ENCODE assay signal across 20 cellular contexts in genomic region chr5:106780355-106780754, GRCh38.
DNase-seq lines count a peak whose midpoint lies in the region; ATAC-seq and TF ChIP-seq lines count a peak whose summit lies in the region.
"Had no signal": no experiment of that assay in that cellular context is flagged by ENCODE, and none has a peak within 500 bp of the region (broad histone marks: within the 10 kb centered on the region; RNA-seq: fewer than 3 reads in every experiment).

No MANE protein-coding gene starts in this region.

- CTCF ChIA-PET in naive thymus-derived CD4-positive, alpha-beta T cell (lab: Charles Lee): no interaction called here

- H3K18ac ChIP-seq in trophoblast cell (ENCODE audit: low read length): no peak overlapping the region

- no CpG with 5 or more reads among the region's 2 CpGs for WGBS in trophoblast cell (ENCODE audit: extremely low coverage, insufficient coverage, insufficient read length)
- 79 to 82% methylated on average over 2 of the region's 2 CpGs for WGBS in body of pancreas, 2 donors

- no peak overlapping the region for H3K4ac ChIP-seq in trophoblast cell (ENCODE audit: low read depth, low read length)

- no peak overlapping the region for H2AFZ ChIP-seq in trophoblast cell (ENCODE audit: insufficient read depth, low read length, poor library complexity)

- POLR2A ChIA-PET in naive thymus-derived CD4-positive, alpha-beta T cell (lab: Charles Lee): no interaction called here

- no peak overlapping the region for H2BK5ac ChIP-seq in trophoblast cell (ENCODE audit: low read depth, low read length, poor library complexity)

- H3K4me3 Mint-ChIP-seq in naive thymus-derived CD4-positive, alpha-beta T cell: no peak overlapping the region

- H3K27ac Mint-ChIP-seq in naive thymus-derived CD4-positive, alpha-beta T cell: no peak overlapping the region

- DNase-seq in SIG-M5 treated with dmso at 0.1 percent for 504 hours (lab: John Stamatoyannopoulos, UW; ENCODE audit: unreplicated experiment) (peak; percentile 42), SIG-M5 (lab: John Stamatoyannopoulos, UW) (no peak), epithelial cell of esophagus (ENCODE audit: low read depth) (peak; percentile 57), trophoblast cell (peak in 1 of 2 donors; percentile 21), body of pancreas (no peak)
- no peak for DNase-seq in naive thymus-derived CD4-positive, alpha-beta T cell
- DNase-seq: ACHN, BE2C, GDM1, NCI-H1092, NCI-H1417 treated with DMSO at 0.1 percent for 48 hours, NCI-H1694 treated with DMSO at 0.1 percent for 48 hours, NCI-H2081, NCI-H226, NCI-H524, NCI-H774 had no signal

- no peaks in the 10 kb centered on the region for H3K36me3 Mint-ChIP-seq in naive thymus-derived CD4-positive, alpha-beta T cell

- H3K23ac ChIP-seq in trophoblast cell (ENCODE audit: low read length): no peak overlapping the region

- no peaks in the 10 kb centered on the region for H3K79me2 ChIP-seq in trophoblast cell (ENCODE audit: control insufficient read depth, insufficient read depth, low read length, poor library complexity)

- H3K9me3 Mint-ChIP-seq in naive thymus-derived CD4-positive, alpha-beta T cell: peaks cover 0 to 39% (median 5%) of the 10 kb centered on the region in 11 donors

- no peak for TF ChIP-seq CTCF in epithelial cell of esophagus (IDR thresholded peaks at IDR 0.05; ENCODE audit: insufficient read depth, low read depth, low read length, missing control alignments)
- TF ChIP-seq CTCF in body of pancreas (IDR thresholded peaks at IDR 0.05): no peak

- no peak overlapping the region for H3K4me3 ChIP-seq in epithelial cell of esophagus (ENCODE audit: low read length)
- H3K4me3 ChIP-seq in trophoblast cell (ENCODE audit: low read depth, low read length): no peak overlapping the region
- no peak overlapping the region for H3K4me3 ChIP-seq in naive thymus-derived CD4-positive, alpha-beta T cell (ENCODE audit: low read length)
- no peak overlapping the region for H3K4me3 ChIP-seq in body of pancreas

- ATAC-seq in GM21619 (IDR thresholded peaks at IDR 0.05; ENCODE audit: unreplicated experiment) (no peak), body of pancreas (no peak)
- no peak for ATAC-seq in naive thymus-derived CD4-positive, alpha-beta T cell
- ATAC-seq: Right ventricle myocardium inferior had no signal

- H3K27me3 Mint-ChIP-seq in naive thymus-derived CD4-positive, alpha-beta T cell: no peaks in the 10 kb centered on the region

- H3K9ac ChIP-seq in trophoblast cell (ENCODE audit: low read length): no peak overlapping the region

- TF ChIP-seq POLR2A in body of pancreas (IDR thresholded peaks at IDR 0.05): no peak

- H3K9me3 ChIP-seq in trophoblast cell (ENCODE audit: insufficient read depth, low read depth, low read length) (no peaks in the 10 kb centered on the region), body of pancreas (no peaks in the 10 kb centered on the region)
- H3K9me3 ChIP-seq in naive thymus-derived CD4-positive, alpha-beta T cell (ENCODE audit: control insufficient read depth in 2 of 3, low read length in 3 of 3): no peaks in the 10 kb centered on the region
- H3K9me3 ChIP-seq: BE2C had no signal

- H4K8ac ChIP-seq in trophoblast cell (ENCODE audit: low read depth, low read length): no peak overlapping the region

- H2AK5ac ChIP-seq in trophoblast cell (ENCODE audit: low read length): no peak overlapping the region

- H3K14ac ChIP-seq in trophoblast cell (ENCODE audit: low read length): no peak overlapping the region

- no peak overlapping the region for H3K4me2 ChIP-seq in trophoblast cell (ENCODE audit: low read length)

- no peak overlapping the region for H2BK12ac ChIP-seq in trophoblast cell (ENCODE audit: low read length)

- no peaks in the 10 kb centered on the region for H3K4me1 Mint-ChIP-seq in naive thymus-derived CD4-positive, alpha-beta T cell

- no peak overlapping the region for H2BK120ac ChIP-seq in trophoblast cell (ENCODE audit: insufficient read depth, low read length, poor library complexity)

- intact Hi-C loops in naive thymus-derived CD4-positive, alpha-beta T cell (cut with micrococcal nuclease): no loop called here
- intact Hi-C loops in body of pancreas (cut with DNase I): no loop called here

- H3K79me1 ChIP-seq in trophoblast cell (ENCODE audit: low read length): no peaks in the 10 kb centered on the region

- H3K36me3 ChIP-seq in trophoblast cell (ENCODE audit: control insufficient read depth in 1 of 2, insufficient read depth in 2 of 2, low read length in 2 of 2) (no peaks in the 10 kb centered on the region), body of pancreas (replicated peaks in 1 of 2; ENCODE audit: insufficient read depth in 1 of 2, low read depth in 2 of 2) (no peaks in the 10 kb centered on the region)
- no peaks in the 10 kb centered on the region for H3K36me3 ChIP-seq in naive thymus-derived CD4-positive, alpha-beta T cell (ENCODE audit: control insufficient read depth in 2 of 3, insufficient read depth in 3 of 3, low read length in 3 of 3)
- H3K36me3 ChIP-seq: BE2C had no signal

- H3K27me3 ChIP-seq in trophoblast cell (ENCODE audit: insufficient read depth, low read length): no peaks in the 10 kb centered on the region
- no peaks in the 10 kb centered on the region for H3K27me3 ChIP-seq in naive thymus-derived CD4-positive, alpha-beta T cell (ENCODE audit: control insufficient read depth in 2 of 2, insufficient read depth in 2 of 2, low read length in 2 of 2)
- H3K27me3 ChIP-seq in body of pancreas: no peaks in the 10 kb centered on the region
- H3K27me3 ChIP-seq: BE2C had no signal

- H3K27ac ChIP-seq in trophoblast cell (ENCODE audit: low read depth, low read length): peak overlapping the region; percentile 21
- no peak overlapping the region for H3K27ac ChIP-seq in naive thymus-derived CD4-positive, alpha-beta T cell (ENCODE audit: low read depth, low read length)
- no peak overlapping the region for H3K27ac ChIP-seq in body of pancreas
- H3K27ac ChIP-seq: 22Rv1, HL-60 had no signal

- no peak overlapping the region for H4K91ac ChIP-seq in trophoblast cell (ENCODE audit: low read depth, low read length)

- no peak overlapping the region for H4K12ac ChIP-seq in trophoblast cell (ENCODE audit: low read depth, low read length)

- H3K4me1 ChIP-seq in trophoblast cell (ENCODE audit: control insufficient read depth in 1 of 2, insufficient read depth in 2 of 2, low read length in 2 of 2) (peaks cover 3 to 9% of the 10 kb centered on the region in 2 experiments), body of pancreas (no peaks in the 10 kb centered on the region)
- H3K4me1 ChIP-seq in naive thymus-derived CD4-positive, alpha-beta T cell (ENCODE audit: control insufficient read depth in 2 of 2, insufficient read depth in 2 of 2, low read length in 2 of 2): no peaks in the 10 kb centered on the region
- H3K4me1 ChIP-seq: BE2C had no signal

Comparison
In these comparisons a context has a peak if more than half of its experiments do, and no peak if none do; other contexts are left out.
1. DNase-seq: peak in SIG-M5 treated with dmso at 0.1 percent for 504 hours (single experiment) and epithelial cell of esophagus (single experiment); none in SIG-M5 (single experiment), naive thymus-derived CD4-positive, alpha-beta T cell (0 of 9) and body of pancreas (0 of 4).